ENCODE assay signal across 10 cellular contexts in the genomic region with DNA sequence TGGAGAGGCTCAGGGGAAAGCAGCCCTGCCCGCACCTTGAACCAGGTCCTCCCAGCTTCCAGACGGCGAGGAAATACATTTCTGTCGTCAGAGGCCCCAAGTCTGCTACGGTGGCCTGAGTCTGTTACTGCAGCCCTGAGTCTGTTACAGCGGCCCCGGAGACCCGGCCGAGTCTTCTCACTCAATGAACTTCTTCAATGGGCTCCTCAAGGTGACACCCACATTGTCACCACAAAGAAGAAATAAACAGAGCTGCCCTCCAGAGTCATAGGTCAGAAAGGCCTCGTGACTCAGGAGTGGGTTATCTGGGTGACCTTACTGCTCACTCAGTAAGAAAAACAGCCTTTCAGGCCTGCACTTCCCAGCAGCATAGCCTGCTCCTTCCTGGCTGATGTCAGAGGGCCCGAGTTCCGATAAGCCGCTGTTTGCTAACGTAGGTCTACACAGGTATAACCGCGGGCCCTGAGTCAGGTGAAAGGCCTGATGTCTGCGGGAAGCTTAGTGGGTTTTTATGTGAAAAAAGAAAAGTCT.
DNase-seq lines count a peak whose midpoint lies in the region; ATAC-seq, FAIRE-seq and TF ChIP-seq lines count a peak whose summit lies in the region.
"Had no signal": no experiment of that assay in that cellular context is flagged by ENCODE, and none has a peak within 500 bp of the region (broad histone marks: within the 10 kb centered on the region; RNA-seq: fewer than 3 reads in every experiment).

No MANE protein-coding gene starts in this region.

- H3K79me1 ChIP-seq in trophoblast cell (ENCODE audit: low read length) = peaks cover 2% of the 10 kb centered on the region

- no peak overlapping the region for H4K91ac ChIP-seq in trophoblast cell (ENCODE audit: low read depth, low read length)

- H3K27me3 ChIP-seq in trophoblast cell (ENCODE audit: insufficient read depth, low read length) = no peaks in the 10 kb centered on the region
- no peaks in the 10 kb centered on the region for H3K27me3 ChIP-seq in body of pancreas
- H3K27me3 ChIP-seq: neural progenitor cell had no signal

- H3K23ac ChIP-seq in trophoblast cell (ENCODE audit: low read length) = no peak overlapping the region

- FAIRE-seq in GM18507 (lab: Jason Lieb, UNC) = peak; percentile 9

- no peak overlapping the region for H3K14ac ChIP-seq in trophoblast cell (ENCODE audit: low read length)

- no peak overlapping the region for H3K18ac ChIP-seq in trophoblast cell (ENCODE audit: low read length)

- no peak for ATAC-seq in GM19467 (IDR thresholded peaks at IDR 0.05; ENCODE audit: unreplicated experiment)
- ATAC-seq in body of pancreas = no peak

- no peak overlapping the region for H2BK120ac ChIP-seq in trophoblast cell (ENCODE audit: insufficient read depth, low read length, poor library complexity)

- no peaks in the 10 kb centered on the region for H3K79me2 ChIP-seq in trophoblast cell (ENCODE audit: control insufficient read depth, insufficient read depth, low read length, poor library complexity)

- no peak overlapping the region for H3K4ac ChIP-seq in trophoblast cell (ENCODE audit: low read depth, low read length)

- H3K4me2 ChIP-seq in trophoblast cell (ENCODE audit: low read length) = no peak overlapping the region
- H3K4me2 ChIP-seq: neural progenitor cell had no signal

- no peak overlapping the region for H2BK5ac ChIP-seq in trophoblast cell (ENCODE audit: low read depth, low read length, poor library complexity)

- H3K27ac ChIP-seq in trophoblast cell (ENCODE audit: low read depth, low read length) = no peak overlapping the region
- no peak overlapping the region for H3K27ac ChIP-seq in body of pancreas
- H3K27ac ChIP-seq: neural progenitor cell had no signal

- DNase-seq in GM18507 (ENCODE audit: extremely low spot score, insufficient read length, low read depth) = no peak
- DNase-seq in activated CD4-positive, alpha-beta T cell treated with anti-CD3 and anti-CD28 coated beads for 24 hours (ENCODE audit: low read depth in 2 of 2) = peak; percentile 58 to 70
- DNase-seq in central memory CD4-positive, alpha-beta T cell = peak; percentile 94
- DNase-seq in stimulated activated CD4-positive, alpha-beta T cell treated with anti-CD3 and anti-CD28 coated beads, TNF-alpha, amount 100 ng/mL, for 4 hours (ENCODE audit: low read depth in 3 of 3) = peak in 2 of 3 experiments; percentile 65 to 66
- no peak for DNase-seq in SHP77 treated with DMSO at 0.1 percent for 48 hours (lab: John Stamatoyannopoulos, UW)
- DNase-seq in trophoblast cell = no peak
- no peak for DNase-seq in body of pancreas
- DNase-seq: DND-41 had no signal

- no peak overlapping the region for H4K12ac ChIP-seq in trophoblast cell (ENCODE audit: low read depth, low read length)

- TF ChIP-seq POLR2A in body of pancreas (IDR thresholded peaks at IDR 0.05) = no peak

- H2AK5ac ChIP-seq in trophoblast cell (ENCODE audit: low read length) = no peak overlapping the region

- no peak for TF ChIP-seq CTCF in body of pancreas (IDR thresholded peaks at IDR 0.05)

- H2BK12ac ChIP-seq in trophoblast cell (ENCODE audit: low read length) = no peak overlapping the region

- intact Hi-C loops in body of pancreas (cut with DNase I) = no loop called here

- H3K9ac ChIP-seq in trophoblast cell (ENCODE audit: low read length) = no peak overlapping the region
- H3K9ac ChIP-seq: neural progenitor cell had no signal

- H3K36me3 ChIP-seq in trophoblast cell (ENCODE audit: control insufficient read depth in 1 of 2, insufficient read depth in 2 of 2, low read length in 2 of 2) (no peaks in the 10 kb centered on the region), body of pancreas (replicated peaks in 1 of 2; ENCODE audit: insufficient read depth in 1 of 2, low read depth in 2 of 2) (no peaks in the 10 kb centered on the region)
- H3K36me3 ChIP-seq: neural progenitor cell had no signal

- H3K4me3 ChIP-seq in trophoblast cell (ENCODE audit: low read depth, low read length) (no peak overlapping the region), body of pancreas (no peak overlapping the region)
- H3K4me3 ChIP-seq: neural progenitor cell had no signal

- no CpG with 5 or more reads among the region's 17 CpGs for WGBS in trophoblast cell (ENCODE audit: extremely low coverage, insufficient coverage, insufficient read length)
- 72 to 74% methylated on average over 16 to 17 of the region's 17 CpGs for WGBS in body of pancreas, 2 donors

- no peak overlapping the region for H2AFZ ChIP-seq in trophoblast cell (ENCODE audit: insufficient read depth, low read length, poor library complexity)
- H2AFZ ChIP-seq: neural progenitor cell had no signal

- H4K8ac ChIP-seq in trophoblast cell (ENCODE audit: low read depth, low read length) = no peak overlapping the region

- H3K9me3 ChIP-seq in trophoblast cell (ENCODE audit: insufficient read depth, low read depth, low read length) = peaks cover 2% of the 10 kb centered on the region
- H3K9me3 ChIP-seq in body of pancreas = no peaks in the 10 kb centered on the region

- H3K4me1 ChIP-seq in trophoblast cell (ENCODE audit: control insufficient read depth in 1 of 2, insufficient read depth in 2 of 2, low read length in 2 of 2) (peaks cover 7 to 12% of the 10 kb centered on the region in 2 experiments), body of pancreas (peaks cover 7% of the 10 kb centered on the region)

Comparison
In these comparisons a context has a peak if more than half of its experiments do, and no peak if none do; other contexts are left out.
1. DNase-seq: peak in activated CD4-positive, alpha-beta T cell treated with anti-CD3 and anti-CD28 coated beads for 24 hours (2 of 2), central memory CD4-positive, alpha-beta T cell (single experiment) and stimulated activated CD4-positive, alpha-beta T cell treated with anti-CD3 and anti-CD28 coated beads, TNF-alpha, amount 100 ng/mL, for 4 hours (2 of 3); none in GM18507 (single experiment), SHP77 treated with DMSO at 0.1 percent for 48 hours (single experiment), trophoblast cell (0 of 2) and body of pancreas (0 of 4).